ENCODE assay signal across 8 cellular contexts in the genomic region with DNA sequence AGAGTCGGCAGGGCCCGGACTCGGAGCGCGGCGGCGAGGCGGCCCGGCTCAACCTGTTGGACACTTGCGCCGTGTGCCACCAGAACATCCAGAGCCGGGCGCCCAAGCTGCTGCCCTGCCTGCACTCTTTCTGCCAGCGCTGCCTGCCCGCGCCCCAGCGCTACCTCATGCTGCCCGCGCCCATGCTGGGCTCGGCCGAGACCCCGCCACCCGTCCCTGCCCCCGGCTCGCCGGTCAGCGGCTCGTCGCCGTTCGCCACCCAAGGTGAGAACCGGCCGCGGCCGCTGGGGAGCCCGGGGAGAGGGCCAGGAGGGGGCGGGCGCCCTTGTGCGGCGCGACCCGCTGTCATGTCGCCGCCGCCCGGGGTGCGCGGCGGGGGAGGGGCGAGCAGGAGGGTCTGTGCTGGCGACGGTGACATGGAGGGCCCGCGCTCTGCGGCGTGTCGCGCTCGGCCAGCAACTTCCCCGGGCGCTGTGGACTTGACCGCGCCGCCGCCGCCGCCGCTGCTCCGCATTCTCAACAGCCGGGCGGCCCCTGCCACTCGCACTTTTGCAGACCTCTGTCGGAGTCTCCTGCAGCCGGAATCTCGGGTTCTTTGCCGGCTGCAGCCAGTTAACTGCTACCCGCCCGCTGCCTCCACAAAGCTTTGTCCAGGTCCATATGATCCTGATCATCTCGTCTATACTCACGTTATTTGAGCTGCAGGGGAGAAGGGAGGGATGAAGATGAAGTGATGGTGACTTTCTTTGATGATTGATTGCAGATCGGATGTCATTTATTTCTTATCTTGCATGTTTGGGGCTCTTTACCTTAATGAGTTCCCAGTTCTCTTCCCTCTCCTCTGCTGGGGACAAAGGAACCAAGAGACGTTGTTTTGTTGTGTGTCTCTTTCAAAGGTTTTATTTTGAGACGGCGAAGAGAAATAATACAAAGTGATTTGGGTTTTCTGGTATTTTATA. TPM values are rescaled to one million over a fixed set of nuclear protein-coding genes. Genes with fewer than 3 reads are reported as not detected.
A peak's percentile ranks its signal among the peaks of the same experiment; 100 is the strongest.
DNase-seq lines count a peak whose midpoint lies in the region; ATAC-seq and TF ChIP-seq lines count a peak whose summit lies in the region.

No MANE protein-coding gene starts in this region.

- H3K4me3 ChIP-seq in HUES64 (ENCODE audit: low read length), result peak overlapping the region; percentile 86
- peak overlapping the region; percentile 92 for H3K4me3 ChIP-seq in osteoblast (ENCODE audit: insufficient read depth, low read length)
- peak overlapping the region; percentile 63 for H3K4me3 ChIP-seq in thymus (ENCODE audit: low read length)

- peaks cover 26% of the 10 kb centered on the region for H3K4me1 ChIP-seq in HUES64 (ENCODE audit: insufficient read depth, low read length)
- peaks cover 10% of the 10 kb centered on the region for H3K4me1 ChIP-seq in osteoblast (ENCODE audit: insufficient read depth, low read length)
- peaks cover 3% of the 10 kb centered on the region for H3K4me1 ChIP-seq in thymus (ENCODE audit: control insufficient read depth, insufficient read depth, low read length)

- H3K27ac ChIP-seq in HUES64 (ENCODE audit: low read depth, low read length) (peak overlapping the region; percentile 87), osteoblast (ENCODE audit: low read depth, low read length) (peak overlapping the region; percentile 51), thymus (ENCODE audit: low read depth) (peak overlapping the region; percentile 97)

- peak; percentile 38 for ATAC-seq in GM21526 (IDR thresholded peaks at IDR 0.05; ENCODE audit: low FRiP score, unreplicated experiment)

- peaks cover 30% of the 10 kb centered on the region for H3K36me3 ChIP-seq in HUES64 (ENCODE audit: insufficient read depth, low read length)
- no peaks in the 10 kb centered on the region for H3K36me3 ChIP-seq in osteoblast (ENCODE audit: insufficient read depth, low read length)
- no peaks in the 10 kb centered on the region for H3K36me3 ChIP-seq in thymus (ENCODE audit: control insufficient read depth, insufficient read depth)

- H3K4me2 ChIP-seq in osteoblast (ENCODE audit: insufficient read depth, low read length), result peak overlapping the region; percentile 90

- H3K9ac ChIP-seq in HUES64 (ENCODE audit: low read depth, low read length), result peak overlapping the region; percentile 70

- no peaks in the 10 kb centered on the region for H4K20me1 ChIP-seq in osteoblast (ENCODE audit: insufficient read depth, low read length)

- H3K9me3 ChIP-seq in HUES64 (ENCODE audit: insufficient read depth, low read depth, low read length), result no peaks in the 10 kb centered on the region
- H3K9me3 ChIP-seq in osteoblast (ENCODE audit: low read depth, low read length), result no peaks in the 10 kb centered on the region
- no peaks in the 10 kb centered on the region for H3K9me3 ChIP-seq in thymus (ENCODE audit: control insufficient read depth)

- WGBS in HUES64, result under 1% methylated on average over 84 of the region's 84 CpGs
- WGBS in thymus, result under 1% methylated on average over 84 of the region's 84 CpGs

- peak; percentile 13 for DNase-seq in DMS79 (lab: John Stamatoyannopoulos, UW)
- peak; percentile 79 for DNase-seq in RPMI8226
- DNase-seq in activated naive CD4-positive, alpha-beta T cell treated with Interleukin-2 at 50 U/mL for 16 hours, result peak; percentile 64
- DNase-seq in germinal center (ENCODE audit: low spot score), result peak; percentile 65
- DNase-seq in osteoblast (ENCODE audit: insufficient read length, low spot score, missing footprints), result peak; percentile 86

- no peak for TF ChIP-seq CTCF in osteoblast (IDR thresholded peaks at IDR 0.05; ENCODE audit: extremely low read depth, low read depth, low read length)

- no peaks in the 10 kb centered on the region for H3K27me3 ChIP-seq in HUES64 (ENCODE audit: insufficient read depth, low read length)
- H3K27me3 ChIP-seq in osteoblast (ENCODE audit: insufficient read depth, low read length), result no peaks in the 10 kb centered on the region
- no peaks in the 10 kb centered on the region for H3K27me3 ChIP-seq in thymus (ENCODE audit: control insufficient read depth, insufficient read depth)

- H2AFZ ChIP-seq in osteoblast (ENCODE audit: low read length), result peak overlapping the region; percentile 92

- peaks cover 39% of the 10 kb centered on the region for H3K79me2 ChIP-seq in osteoblast (ENCODE audit: insufficient read depth, low read length)

RNA-seq across cellular contexts. Expression of gene TRIM24, which starts 0.9 kb away (rescaled TPM):
- polyA plus RNA-seq in HUES64 (2013, experiment 1 of 2), result 112 TPM
- 113 TPM for polyA plus RNA-seq in HUES64 (2013, experiment 2 of 2)
- total RNA-seq in osteoblast, result 8.0 and 9.1 TPM in 2 replicates
- 28.1 TPM for polyA plus RNA-seq in thymus

Comparison
In these comparisons a context has a peak if more than half of its experiments do, and no peak if none do; other contexts are left out.
1. Peak in every context shown above with its lines: DNase-seq, ATAC-seq, H3K4me3 ChIP-seq and H3K27ac ChIP-seq.
2. DNase-seq: peak in every context shown above with its lines; median percentile 86 in osteoblast; 79 in RPMI8226; 65 in germinal center; 64 in activated naive CD4-positive, alpha-beta T cell treated with Interleukin-2 at 50 U/mL for 16 hours; 13 in DMS79.